33 cellular contexts compared by ENCODE assay signal in genomic region chr7:144759653-144760052, GRCh38.
"Had no signal": no experiment of that assay in that cellular context is flagged by ENCODE, and none has a peak within 500 bp of the region (broad histone marks: within the 10 kb centered on the region; RNA-seq: fewer than 3 reads in every experiment).

No MANE protein-coding gene starts in this region.

- H3K27me3 ChIP-seq: adrenal gland, ascending aorta, body of pancreas, brain microvascular endothelial cell, breast epithelium, cardiac muscle cell had no signal

- DNase-seq: activated effector memory CD4-positive, alpha-beta T cell treated with anti-CD3 and anti-CD28 coated beads, Interleukin-2, amount 50 U/mL, for 16 hours; activated effector memory CD4-positive, alpha-beta T cell treated with Interleukin-2 at 50 U/mL for 16 hours; activated gamma-delta T cell; activated gamma-delta T cell treated with Interleukin-2 at 50 U/mL for 16 hours; activated naive CD4-positive, alpha-beta T cell; activated naive CD4-positive, alpha-beta T cell treated with anti-CD3 and anti-CD28 coated beads for 36 hours; activated naive CD4-positive, alpha-beta T cell treated with anti-CD3 and anti-CD28 coated beads, Interleukin-2, amount 10 ng/mL, durations not matched to agents 7 days and 5 days; activated naive CD4-positive, alpha-beta T cell treated with anti-CD3 and anti-CD28 coated beads, Interleukin-2, amount 50 U/mL, for 16 hours; activated naive CD4-positive, alpha-beta T cell treated with Interleukin-2 at 50 U/mL for 16 hours; activated naive CD8-positive, alpha-beta T cell treated with anti-CD3 and anti-CD28 coated beads for 36 hours; activated naive CD8-positive, alpha-beta T cell treated with anti-CD3 and anti-CD28 coated beads, Interleukin-2, amount 10 ng/mL, durations not matched to agents 7 days and 5 days; activated naive CD8-positive, alpha-beta T cell treated with anti-CD3 and anti-CD28 coated beads, Interleukin-2, amount 50 U/mL, for 24 hours; activated T-cell treated with anti-CD3 and anti-CD28 coated beads, Interleukin-2, amount 50 U/mL, for 24 hours; activated T-cell treated with anti-CD3 and anti-CD28 coated beads, Interleukin-2, amount 50 U/mL, for 4 hours; activated T-cell treated with anti-CD3 and anti-CD28 coated beads, Interleukin-2, amount 50 U/mL, for 48 hours; activated T-cell treated with anti-CD3 and anti-CD28 coated beads, Interleukin-2, amount 50 U/mL, for 72 hours; adrenal gland; amniotic stem cell; amygdala; anterior cingulate cortex; aorta; body of pancreas; brain microvascular endothelial cell; caudate nucleus; central memory CD4-positive, alpha-beta T cell; cerebellar nuclear complex had no signal

- FAIRE-seq: astrocyte, bronchial epithelial cell had no signal

- H3K4me3 ChIP-seq: adrenal gland, ascending aorta, body of pancreas, breast epithelium, cardiac muscle cell had no signal

- ATAC-seq: activated naive CD4-positive, alpha-beta T cell treated with anti-CD3 and anti-CD28 coated beads, Interleukin-2, amount 50 U/mL, for 72 hours; activated naive CD8-positive, alpha-beta T cell treated with anti-CD3 and anti-CD28 coated beads, Interleukin-2, amount 50 U/mL, for 24 hours; activated T-cell treated with anti-CD3 and anti-CD28 coated beads, Interleukin-2, amount 50 U/mL, for 4 hours; activated T-cell treated with anti-CD3 and anti-CD28 coated beads, Interleukin-2, amount 50 U/mL, for 72 hours; activated T-helper 17 cell treated with anti-CD3 and anti-CD28 coated beads, Interleukin-2, amount 50 U/mL, for 72 hours; body of pancreas had no signal

- H3K27ac ChIP-seq: adrenal gland, ascending aorta, body of pancreas, brain microvascular endothelial cell, breast epithelium, cardiac muscle cell had no signal

- H3K4me1 ChIP-seq: adrenal gland, ascending aorta, body of pancreas, breast epithelium had no signal

- H3K9me3 ChIP-seq: adrenal gland, ascending aorta, body of pancreas, breast epithelium had no signal

- H3K36me3 ChIP-seq: adrenal gland, ascending aorta, brain microvascular endothelial cell, breast epithelium, cardiac muscle cell had no signal
